9 cellular contexts compared by ENCODE assay signal in the genomic region with DNA sequence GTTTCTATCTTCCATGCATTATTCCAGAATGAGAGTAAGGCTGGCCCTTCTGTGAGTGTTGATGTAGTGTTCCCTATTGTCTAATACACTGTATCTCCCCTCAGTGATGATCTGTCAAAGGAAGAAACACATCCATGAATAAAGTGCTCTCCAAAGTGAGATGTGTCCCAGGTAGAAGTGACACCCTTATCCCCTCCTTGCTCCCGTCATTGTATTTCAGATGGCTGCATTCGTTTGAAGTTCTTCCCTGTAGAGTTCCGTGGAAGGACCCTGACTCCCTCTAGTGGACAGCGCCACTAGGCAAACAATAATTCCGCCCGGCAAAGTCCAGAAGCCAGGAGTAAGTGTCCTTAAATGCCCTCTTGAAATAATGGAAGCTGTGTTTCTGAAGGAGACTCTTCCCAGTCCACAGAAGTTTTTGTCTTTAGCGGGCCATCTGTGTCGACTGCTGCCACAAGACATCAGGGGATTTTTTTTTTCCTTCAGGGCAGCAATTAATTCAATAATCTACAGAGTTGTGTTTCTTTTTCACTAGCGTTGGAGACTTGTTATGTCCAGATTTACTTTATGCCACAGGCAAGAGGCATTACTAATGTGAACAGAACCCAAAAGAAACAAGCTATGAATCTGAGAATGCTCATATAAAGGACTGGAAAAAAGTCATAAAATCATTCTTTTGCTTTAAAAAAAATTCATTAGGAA.
DNase-seq lines count a peak whose midpoint lies in the region; ATAC-seq lines count a peak whose summit lies in the region.
"Had no signal": no experiment of that assay in that cellular context is flagged by ENCODE, and none has a peak within 500 bp of the region (broad histone marks: within the 10 kb centered on the region; RNA-seq: fewer than 3 reads in every experiment).

No MANE protein-coding gene starts in this region.

- peaks cover 0 to 10% (median 4%) of the 10 kb centered on the region in 4 donors for H3K4me1 Mint-ChIP-seq in CD4-positive, alpha-beta memory T cell

- H3K4me3 Mint-ChIP-seq in CD4-positive, alpha-beta memory T cell: no peak overlapping the region
- H3K4me3 Mint-ChIP-seq: T-helper 1 cell treated with Interleukin-12 subunit alpha and Interleukin-12 subunit beta and Interleukin-4 antibody, amounts not matched to agents 30 μg/mL and 1 μg/mL, for 36 hours had no signal

- H3K9me3 Mint-ChIP-seq in CD4-positive, alpha-beta memory T cell: no peaks in the 10 kb centered on the region
- H3K9me3 Mint-ChIP-seq: T-helper 1 cell treated with Interleukin-12 subunit alpha and Interleukin-12 subunit beta and Interleukin-4 antibody, amounts not matched to agents 30 μg/mL and 1 μg/mL, for 36 hours had no signal

- peaks cover 2 to 10% of the 10 kb centered on the region in 2 donors for H3K27me3 Mint-ChIP-seq in CD4-positive, alpha-beta memory T cell

- no peaks in the 10 kb centered on the region for H3K27me3 ChIP-seq in CD4-positive, alpha-beta memory T cell (ENCODE audit: insufficient read depth, low read length)

- H3K36me3 Mint-ChIP-seq in CD4-positive, alpha-beta memory T cell: no peaks in the 10 kb centered on the region

- H3K4me1 ChIP-seq in CD4-positive, alpha-beta memory T cell (ENCODE audit: insufficient read depth, low read length): no peaks in the 10 kb centered on the region

- CTCF ChIA-PET in CD4-positive, alpha-beta memory T cell (lab: Charles Lee; ENCODE audit: partially characterized antibody): interaction anchor here (0.7 to 9.2 kb wide), 22 partner anchors 9 to 596 kb away, joined by 3 to 104 read pairs (median 4); partner anchors contain the start of genes ENKUR and THNSL1

- POLR2A ChIA-PET in CD4-positive, alpha-beta memory T cell (lab: Charles Lee; ENCODE audit: partially characterized antibody): interaction anchor here (1.1 to 1.2 kb wide), 2 partner anchors 65 to 438 kb away, joined by 3 read pairs; partner anchors contain the start of gene THNSL1

- ATAC-seq in GM19397 (IDR thresholded peaks at IDR 0.05; ENCODE audit: unreplicated experiment): peak; percentile 79
- peak; percentile 79 for ATAC-seq in HG03521 (IDR thresholded peaks at IDR 0.05; ENCODE audit: unreplicated experiment)

- H3K9me3 ChIP-seq in CD4-positive, alpha-beta memory T cell (ENCODE audit: control insufficient read depth in 1 of 2, low read length in 2 of 2): no peaks in the 10 kb centered on the region

- H3K36me3 ChIP-seq in CD4-positive, alpha-beta memory T cell (ENCODE audit: insufficient read depth, low read length): no peaks in the 10 kb centered on the region

- peak overlapping the region in 3 of 7 donors; percentile 1 to 54 (median 30) for H3K27ac Mint-ChIP-seq in CD4-positive, alpha-beta memory T cell
- H3K27ac Mint-ChIP-seq: T-helper 1 cell treated with Interleukin-12 subunit alpha and Interleukin-12 subunit beta and Interleukin-4 antibody, amounts not matched to agents 30 μg/mL and 1 μg/mL, for 36 hours had no signal

- intact Hi-C loops in CD4-positive, alpha-beta memory T cell (cut with micrococcal nuclease): loop anchor here (1.0 to 5.0 kb wide), 4 partner anchors 129 to 464 kb away; partner anchors contain the start of genes ARHGAP21 and PRTFDC1

- DNase-seq in CD4-positive, alpha-beta memory T cell: peak in 4 of 5 donors; percentile 40 to 58 (median 48)
- DNase-seq in NCI-H526 treated with DMSO at 0.1 percent for 48 hours (lab: John Stamatoyannopoulos, UW): peak; percentile 57
- peak; percentile 40 to 59 for DNase-seq in activated CD4-positive, alpha-beta T cell treated with anti-CD3 and anti-CD28 coated beads, Interleukin-2, amount 50 U/mL, for 24 hours (ENCODE audit: low read depth in 1 of 2, low spot score in 1 of 2)
- DNase-seq in ecto neural progenitor cell (ENCODE audit: low spot score): peak; percentile 82
- peak; percentile 85 to 87 for DNase-seq in lung microvascular endothelial cell (ENCODE audit: low read depth in 2 of 2)
- peak; percentile 17 for DNase-seq in stimulated activated CD8-positive, alpha-beta memory T cell treated with anti-CD3 and anti-CD28 coated beads, Interleukin-15, amount 100 ng/mL, for 24 hours (ENCODE audit: low read depth)

- no peak overlapping the region for H3K4me3 ChIP-seq in CD4-positive, alpha-beta memory T cell (ENCODE audit: low read length in 2 of 2)

- no peak overlapping the region for H3K27ac ChIP-seq in CD4-positive, alpha-beta memory T cell (ENCODE audit: low read depth, low read length)

Comparison
In these comparisons a context has a peak if more than half of its experiments do, and no peak if none do; other contexts are left out.
1. DNase-seq: peak in every context shown above with its lines; median percentile 86 in lung microvascular endothelial cell; 82 in ecto neural progenitor cell; 57 in NCI-H526 treated with DMSO at 0.1 percent for 48 hours; 50 in activated CD4-positive, alpha-beta T cell treated with anti-CD3 and anti-CD28 coated beads, Interleukin-2, amount 50 U/mL, for 24 hours; 48 in CD4-positive, alpha-beta memory T cell; 17 in stimulated activated CD8-positive, alpha-beta memory T cell treated with anti-CD3 and anti-CD28 coated beads, Interleukin-15, amount 100 ng/mL, for 24 hours.